Comparison of ENCODE assay signal across 18 cellular contexts in genomic region chr7:158472631-158473030, GRCh38.
"Had no signal": no experiment of that assay in that cellular context is flagged by ENCODE, and none has a peak within 500 bp of the region (broad histone marks: within the 10 kb centered on the region; RNA-seq: fewer than 3 reads in every experiment).

No MANE protein-coding gene starts in this region.

- H3K4me1 Mint-ChIP-seq: activated naive CD4-positive, alpha-beta T cell treated with anti-CD3 and anti-CD28 coated beads, Interleukin-2, amount 50 U/mL, for 24 hours had no signal

- DNase-seq: activated CD4-positive, alpha-beta T cell treated with anti-CD3 and anti-CD28 coated beads, Interleukin-2, amount 50 U/mL, for 1 hour; activated CD8-positive, alpha-beta memory T cell treated with anti-CD3 and anti-CD28 coated beads, Interleukin-2, amount 50 U/mL, for 4 hours; activated gamma-delta T cell; activated T-cell treated with anti-CD3 and anti-CD28 coated beads, Interleukin-2, amount 50 U/mL, for 48 hours; effector memory CD4-positive, alpha-beta T cell; heart right ventricle; left lung; naive B cell; stimulated activated CD4-positive, alpha-beta T cell treated with anti-CD3 and anti-CD28 coated beads, Interleukin-12 subunit alpha, Interleukin-12 subunit beta, amount 100 ng/mL, for 4 hours; stimulated activated CD4-positive, alpha-beta T cell treated with anti-CD3 and anti-CD28 coated beads, Interleukin-1b, Interleukin-23, amount 100 ng/mL, for 48 hours; stimulated activated naive CD4-positive, alpha-beta T cell treated with Interleukin-2 at 50 U/mL for 16 hours; tibial artery had no signal

- ATAC-seq: activated CD4-positive, CD25-positive, alpha-beta regulatory T cell treated with anti-CD3 and anti-CD28 coated beads, Interleukin-2, amount 50 U/mL, for 24 hours; gastroesophageal sphincter had no signal

- H3K9me3 Mint-ChIP-seq: activated naive CD4-positive, alpha-beta T cell treated with anti-CD3 and anti-CD28 coated beads, Interleukin-2, amount 50 U/mL, for 24 hours; dendritic cell treated with granulocyte-macrophage colony-stimulating factor and Interleukin-4, amounts not matched to agents 40 ng/mL and 50 ng/mL, for 4 days; T-helper 1 cell treated with Interleukin-12 subunit alpha and Interleukin-12 subunit beta and Interleukin-4 antibody, amounts not matched to agents 30 μg/mL and 1 μg/mL, for 36 hours had no signal

- H3K9me3 ChIP-seq: esophagus muscularis mucosa, gastroesophageal sphincter, heart right ventricle, left lung, tibial artery had no signal

- H3K27ac ChIP-seq: esophagus muscularis mucosa, gastroesophageal sphincter, heart right ventricle, left lung, tibial artery had no signal

- H3K4me3 Mint-ChIP-seq: activated naive CD4-positive, alpha-beta T cell treated with anti-CD3 and anti-CD28 coated beads, Interleukin-2, amount 50 U/mL, for 24 hours; dendritic cell treated with granulocyte-macrophage colony-stimulating factor and Interleukin-4, amounts not matched to agents 40 ng/mL and 50 ng/mL, for 4 days; naive B cell; T-helper 1 cell treated with Interleukin-12 subunit alpha and Interleukin-12 subunit beta and Interleukin-4 antibody, amounts not matched to agents 30 μg/mL and 1 μg/mL, for 36 hours had no signal

- H3K4me1 ChIP-seq: gastroesophageal sphincter, heart right ventricle, tibial artery had no signal

- H3K36me3 Mint-ChIP-seq: activated naive CD4-positive, alpha-beta T cell treated with anti-CD3 and anti-CD28 coated beads, Interleukin-2, amount 50 U/mL, for 24 hours; naive B cell had no signal

- H3K27ac Mint-ChIP-seq: activated naive CD4-positive, alpha-beta T cell treated with anti-CD3 and anti-CD28 coated beads, Interleukin-2, amount 50 U/mL, for 24 hours; dendritic cell treated with granulocyte-macrophage colony-stimulating factor and Interleukin-4, amounts not matched to agents 40 ng/mL and 50 ng/mL, for 4 days; naive B cell; T-helper 1 cell treated with Interleukin-12 subunit alpha and Interleukin-12 subunit beta and Interleukin-4 antibody, amounts not matched to agents 30 μg/mL and 1 μg/mL, for 36 hours had no signal

- H3K36me3 ChIP-seq: esophagus muscularis mucosa, gastroesophageal sphincter, heart right ventricle, left lung, tibial artery had no signal

- H3K4me3 ChIP-seq: esophagus muscularis mucosa, gastroesophageal sphincter, heart right ventricle, left lung, tibial artery had no signal
